In genomic region chr11:10683429-10683828, GRCh38 we compare ENCODE assay signal across 26 cellular contexts. TPM values are rescaled to one million over a fixed set of nuclear protein-coding genes. Genes with fewer than 3 reads are reported as not detected.
"Had no signal": no experiment of that assay in that cellular context is flagged by ENCODE, and none has a peak within 500 bp of the region (broad histone marks: within the 10 kb centered on the region; RNA-seq: fewer than 3 reads in every experiment).

No MANE protein-coding gene starts in this region.

- H3K9me3 Mint-ChIP-seq: activated CD4-positive, alpha-beta memory T cell treated with anti-CD3 and anti-CD28 coated beads, Interleukin-2, amount 10 ng/mL, durations not matched to agents 7 days and 5 days; activated naive CD4-positive, alpha-beta T cell treated with anti-CD3 and anti-CD28 coated beads for 36 hours; activated T-helper 17 cell treated with anti-CD3 and anti-CD28 coated beads, Interleukin-2, amount 50 U/mL, for 72 hours had no signal

- H3K9ac ChIP-seq: SK-N-SH had no signal

- H3K4me1 ChIP-seq: SJCRH30 had no signal

- H3K27ac ChIP-seq: SJCRH30, VCaP had no signal

- H3K4me3 ChIP-seq: SJCRH30 had no signal

- H3K4me3 Mint-ChIP-seq: activated CD4-positive, alpha-beta memory T cell treated with anti-CD3 and anti-CD28 coated beads, Interleukin-2, amount 10 ng/mL, durations not matched to agents 7 days and 5 days; activated CD4-positive, alpha-beta T cell treated with anti-CD3 and anti-CD28 coated beads for 36 hours; activated naive CD4-positive, alpha-beta T cell treated with anti-CD3 and anti-CD28 coated beads for 36 hours; activated naive CD8-positive, alpha-beta T cell; activated T-helper 17 cell treated with anti-CD3 and anti-CD28 coated beads, Interleukin-2, amount 50 U/mL, for 72 hours had no signal

- H3K36me3 Mint-ChIP-seq: activated naive CD8-positive, alpha-beta T cell had no signal

- ATAC-seq: activated CD4-positive, alpha-beta T cell treated with anti-CD3 and anti-CD28 coated beads for 36 hours; activated T-helper 17 cell treated with anti-CD3 and anti-CD28 coated beads, Interleukin-2, amount 50 U/mL, for 72 hours; Right ventricle myocardium inferior had no signal

- DNase-seq: activated CD4-positive, alpha-beta memory T cell treated with anti-CD3 and anti-CD28 coated beads, Interleukin-2, amount 10 ng/mL, durations not matched to agents 7 days and 5 days; activated CD4-positive, alpha-beta T cell treated with anti-CD3 and anti-CD28 coated beads for 36 hours; activated CD4-positive, alpha-beta T cell treated with anti-CD3 and anti-CD28 coated beads, Interleukin-2, amount 50 U/mL, for 1 hour; activated gamma-delta T cell; activated naive CD4-positive, alpha-beta T cell treated with anti-CD3 and anti-CD28 coated beads for 36 hours; activated T-cell treated with anti-CD3 and anti-CD28 coated beads for 4 hours; activated T-cell treated with anti-CD3 and anti-CD28 coated beads, Interleukin-2, amount 50 U/mL, for 48 hours; KG1; NCI-H1048; NCI-H146; NCI-H187 treated with DMSO at 0.1 percent for 48 hours; NCI-H2171; NCI-H226; NCI-H510A; NCI-H526 treated with DMSO at 0.1 percent for 48 hours; NCI-H82; SJCRH30; SK-N-SH; T-helper 1 cell had no signal

- H3K27ac Mint-ChIP-seq: activated CD4-positive, alpha-beta memory T cell treated with anti-CD3 and anti-CD28 coated beads, Interleukin-2, amount 10 ng/mL, durations not matched to agents 7 days and 5 days; activated CD4-positive, alpha-beta T cell treated with anti-CD3 and anti-CD28 coated beads for 36 hours; activated naive CD4-positive, alpha-beta T cell treated with anti-CD3 and anti-CD28 coated beads for 36 hours; activated naive CD8-positive, alpha-beta T cell; activated T-helper 17 cell treated with anti-CD3 and anti-CD28 coated beads, Interleukin-2, amount 50 U/mL, for 72 hours had no signal

- H3K4me1 Mint-ChIP-seq: activated CD4-positive, alpha-beta memory T cell treated with anti-CD3 and anti-CD28 coated beads, Interleukin-2, amount 10 ng/mL, durations not matched to agents 7 days and 5 days; activated CD4-positive, alpha-beta T cell treated with anti-CD3 and anti-CD28 coated beads for 36 hours; activated T-helper 17 cell treated with anti-CD3 and anti-CD28 coated beads, Interleukin-2, amount 50 U/mL, for 72 hours had no signal

- H3K9me3 ChIP-seq: SJCRH30, SK-N-SH had no signal

- H3K27me3 ChIP-seq: SJCRH30 had no signal

- H3K9me2 ChIP-seq: SK-N-SH had no signal

- H3K36me3 ChIP-seq: SJCRH30 had no signal

- H3K4me2 ChIP-seq: SK-N-SH had no signal

RNA-seq across cellular contexts. Expression of gene IRAG1, which starts 10.1 kb away (rescaled TPM):
- total RNA-seq: activated CD4-positive, alpha-beta T cell treated with anti-CD3 and anti-CD28 coated beads for 36 hours; activated CD8-positive, alpha-beta memory T cell treated with anti-CD3 and anti-CD28 coated beads for 36 hours; activated naive CD4-positive, alpha-beta T cell treated with anti-CD3 and anti-CD28 coated beads for 36 hours; OCI-LY7; SJCRH30; T-helper 2 cell treated with Interferon-gamma antibody and Interleukin-4, amounts not matched to agents 100 ng/mL and 5 ng/mL, for 36 hours had no signal
